In the genomic region with DNA sequence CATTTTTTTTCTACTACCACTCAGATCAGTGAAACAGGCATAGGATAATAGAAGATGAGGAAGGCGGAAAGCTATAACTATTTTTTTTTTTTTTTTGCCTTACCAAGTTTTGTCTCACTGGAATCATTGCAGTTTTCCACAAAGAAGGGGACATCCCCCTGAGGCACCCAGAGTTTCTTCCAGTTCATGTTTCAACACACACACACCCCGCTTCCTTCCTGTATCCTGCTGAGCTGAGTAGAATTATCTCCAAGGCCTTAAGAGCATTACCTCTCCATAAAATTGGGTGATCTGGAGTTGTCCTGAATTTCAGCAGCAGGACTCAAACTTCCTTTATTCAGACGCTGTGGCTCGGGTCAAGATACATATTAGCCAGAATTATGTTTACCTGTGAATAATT, we compare ENCODE assay signal across 22 cellular contexts.
"Had no signal": no experiment of that assay in that cellular context is flagged by ENCODE, and none has a peak within 500 bp of the region (broad histone marks: within the 10 kb centered on the region; RNA-seq: fewer than 3 reads in every experiment).

No MANE protein-coding gene starts in this region.

- H3K4me3 Mint-ChIP-seq: activated B cell treated with CpG ODN at 0.5 μM for 24 hours; activated CD4-positive, alpha-beta memory T cell treated with anti-CD3 and anti-CD28 coated beads for 36 hours; activated CD4-positive, alpha-beta T cell treated with anti-CD3 and anti-CD28 coated beads, Interleukin-2, amount 10 ng/mL, durations not matched to agents 24 days and 14 days; activated T-cell treated with anti-CD3 and anti-CD28 coated beads, Interleukin-2, amount 50 U/mL, for 4 hours; brain; T-helper 17 cell had no signal

- ATAC-seq: activated naive CD4-positive, alpha-beta T cell treated with anti-CD3 and anti-CD28 coated beads, Interleukin-2, amount 50 U/mL, for 72 hours; activated T-cell treated with anti-CD3 and anti-CD28 coated beads, Interleukin-2, amount 50 U/mL, for 4 hours; PC-3; T-helper 17 cell had no signal

- H3K4me1 Mint-ChIP-seq: activated B cell treated with CpG ODN at 0.5 μM for 24 hours; activated CD4-positive, alpha-beta T cell treated with anti-CD3 and anti-CD28 coated beads, Interleukin-2, amount 10 ng/mL, durations not matched to agents 24 days and 14 days; T-helper 17 cell had no signal

- H3K9me3 Mint-ChIP-seq: activated B cell treated with CpG ODN at 0.5 μM for 24 hours; activated CD4-positive, alpha-beta memory T cell treated with anti-CD3 and anti-CD28 coated beads for 36 hours; activated CD4-positive, alpha-beta T cell treated with anti-CD3 and anti-CD28 coated beads, Interleukin-2, amount 10 ng/mL, durations not matched to agents 24 days and 14 days; activated naive CD4-positive, alpha-beta T cell treated with anti-CD3 and anti-CD28 coated beads, Interleukin-2, amount 50 U/mL, for 72 hours; activated T-cell treated with anti-CD3 and anti-CD28 coated beads, Interleukin-2, amount 50 U/mL, for 4 hours had no signal

- H3K36me3 Mint-ChIP-seq: activated CD4-positive, alpha-beta memory T cell treated with anti-CD3 and anti-CD28 coated beads for 36 hours; activated naive CD4-positive, alpha-beta T cell treated with anti-CD3 and anti-CD28 coated beads, Interleukin-2, amount 50 U/mL, for 72 hours; brain had no signal

- H3K27ac Mint-ChIP-seq: activated B cell treated with CpG ODN at 0.5 μM for 24 hours; activated CD4-positive, alpha-beta memory T cell treated with anti-CD3 and anti-CD28 coated beads for 36 hours; activated CD4-positive, alpha-beta T cell treated with anti-CD3 and anti-CD28 coated beads, Interleukin-2, amount 10 ng/mL, durations not matched to agents 24 days and 14 days; activated naive CD4-positive, alpha-beta T cell treated with anti-CD3 and anti-CD28 coated beads, Interleukin-2, amount 50 U/mL, for 72 hours; brain; T-helper 17 cell had no signal

- DNase-seq: activated B cell treated with CpG ODN at 0.5 μM for 24 hours; activated CD4-positive, alpha-beta memory T cell treated with anti-CD3 and anti-CD28 coated beads for 36 hours; activated CD4-positive, alpha-beta T cell treated with anti-CD3 and anti-CD28 coated beads for 1 hour; activated CD4-positive, alpha-beta T cell treated with anti-CD3 and anti-CD28 coated beads, Interleukin-2, amount 10 ng/mL, durations not matched to agents 24 days and 14 days; activated CD8-positive, alpha-beta memory T cell treated with anti-CD3 and anti-CD28 coated beads for 24 hours; activated effector memory CD4-positive, alpha-beta T cell treated with anti-CD3 and anti-CD28 coated beads, Interleukin-2, amount 50 U/mL, for 16 hours; activated naive CD4-positive, alpha-beta T cell treated with Interleukin-2 at 50 U/mL for 16 hours; activated T-cell treated with anti-CD3 and anti-CD28 coated beads, Interleukin-2, amount 50 U/mL, for 4 hours; amygdala; MM.1S; NCI-H1105 treated with DMSO at 0.1 percent for 48 hours; NCI-H1436 treated with DMSO at 0.1 percent for 48 hours; NCI-H187; NCI-H2081; NCI-H510A treated with DMSO at 0.1 percent for 48 hours; NCI-H69; PC-3; SHP77; T-helper 17 cell; T-helper 9 cell had no signal
